In genomic region chr12:6961695-6962284, GRCh38 we compare ENCODE assay signal across 1 cellular context.
TF ChIP-seq lines count a peak whose summit lies in the region.

No MANE protein-coding gene starts in this region.

TF ChIP-seq in K562, 482 proteins besides CTCF, POLR2A, EP300 and RAD21 (continued from another document and continues in another):
- 0 out of 2 replicates have a peak, but pooled peaks have one; percentile 6 for TF ChIP-seq ZNF592 (IDR thresholded peaks at IDR 0.05)
- TF ChIP-seq MGA (IDR thresholded peaks at IDR 0.05): no peak; the same call in 1 of the 2 replicates
- peak; percentile 76 for TF ChIP-seq POLR2H (tag; IDR thresholded peaks at IDR 0.05; ENCODE audit: low read depth)
- TF ChIP-seq MAFF (IDR thresholded peaks at IDR 0.05; ENCODE audit: low read length): peak; percentile 79
- peak; percentile 95 for TF ChIP-seq ZNF263 (CRISPR knock-in tag; IDR thresholded peaks at IDR 0.05; ENCODE audit: borderline replicate concordance)
- peak in 1 of 2 experiments; percentile 61; a peak in 2 of 4 replicates for TF ChIP-seq ZNF639 (CRISPR knock-in tag; conservative IDR thresholded peaks at IDR 0.05 in 1 of 2, IDR thresholded peaks at IDR 0.05 in 1 of 2)
- TF ChIP-seq KDM4B (IDR thresholded peaks at IDR 0.05; ENCODE audit: borderline replicate concordance in 2 of 2, low read depth in 1 of 2): peak in 1 of 2 experiments; percentile 47; a peak in 1 of 4 replicates
- peak; percentile 41; the same call in 1 of the 2 replicates for TF ChIP-seq THAP12 (CRISPR knock-in tag; IDR thresholded peaks at IDR 0.05)
- TF ChIP-seq ELF1 (tag; IDR thresholded peaks at IDR 0.05): peak; percentile 79; the same call in 1 of the 2 replicates
- peak; percentile 35; the same call in 1 of the 2 replicates for TF ChIP-seq NFE2L1 (tag; IDR thresholded peaks at IDR 0.05; ENCODE audit: borderline replicate concordance, low read depth)
- TF ChIP-seq CTCFL (IDR thresholded peaks at IDR 0.05; ENCODE audit: borderline replicate concordance, insufficient read depth, low read depth, low read length, poor library complexity, severe bottlenecking): peak; percentile 55
- 0 out of 4 replicates have a peak, but pooled peaks of 1 of the 2 experiments have one; percentile 13 for TF ChIP-seq RCOR1 (IDR thresholded peaks at IDR 0.05; ENCODE audit: borderline replicate concordance in 1 of 2, low read depth in 2 of 2, low read length in 2 of 2)
- TF ChIP-seq MAZ (CRISPR knock-in tag; conservative IDR thresholded peaks at IDR 0.05 in 1 of 2, IDR thresholded peaks at IDR 0.05 in 1 of 2): peak; percentile 22 to 76; a peak in 2 of 4 replicates
- TF ChIP-seq ZSCAN29 (IDR thresholded peaks at IDR 0.05): no peak
- TF ChIP-seq EP400 (IDR thresholded peaks at IDR 0.05): peak; percentile 81; the same call in 1 of the 2 replicates
- TF ChIP-seq BDP1 (IDR thresholded peaks at IDR 0.05; ENCODE audit: insufficient read depth, insufficient read length): no peak
- TF ChIP-seq ETS1 (conservative IDR thresholded peaks at IDR 0.05; ENCODE audit: control insufficient read depth, low read depth, low read length): 0 out of 2 replicates have a peak, but pooled peaks have one; percentile 41
- peak; percentile 93 for TF ChIP-seq C11orf30 (IDR thresholded peaks at IDR 0.05; ENCODE audit: low read depth)
- no peak for TF ChIP-seq PRMT5 (CRISPR knock-in tag; IDR thresholded peaks at IDR 0.05)
- 0 out of 4 replicates have a peak, but pooled peaks of 1 of the 2 experiments have one; percentile 9 for TF ChIP-seq HDAC1 (IDR thresholded peaks at IDR 0.05)
- TF ChIP-seq FOSL1 (tag; conservative IDR thresholded peaks at IDR 0.05): peak; percentile 65
- 0 out of 2 replicates have a peak, but pooled peaks have one; percentile 16 for TF ChIP-seq E2F3 (CRISPR knock-in tag; IDR thresholded peaks at IDR 0.05)
- TF ChIP-seq GTF3C2 (IDR thresholded peaks at IDR 0.05; ENCODE audit: borderline replicate concordance, extremely low read depth, insufficient read length): peak; percentile 44
